Comparison of ENCODE assay signal across 18 cellular contexts in the genomic region with DNA sequence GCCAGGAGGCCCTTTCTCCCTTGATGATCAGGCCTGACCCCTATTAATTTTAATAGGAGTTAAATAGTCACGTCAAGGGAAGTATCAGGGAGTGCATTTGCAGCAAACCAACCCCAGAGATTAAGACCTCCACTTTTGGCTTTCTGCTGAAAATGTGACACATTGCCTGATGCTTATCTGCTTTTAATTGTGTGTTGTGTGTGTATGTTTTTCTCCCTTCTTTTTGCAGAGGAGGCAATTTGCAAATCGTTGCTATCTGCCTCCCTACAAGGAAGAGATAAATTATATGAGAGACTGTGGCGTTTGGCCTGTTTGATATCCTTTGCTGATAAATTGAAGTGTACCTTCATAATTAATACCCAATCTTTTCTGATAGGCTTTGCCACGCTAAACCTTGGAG.
DNase-seq lines count a peak whose midpoint lies in the region; ATAC-seq and TF ChIP-seq lines count a peak whose summit lies in the region.
"Had no signal": no experiment of that assay in that cellular context is flagged by ENCODE, and none has a peak within 500 bp of the region (broad histone marks: within the 10 kb centered on the region; RNA-seq: fewer than 3 reads in every experiment).

No MANE protein-coding gene starts in this region.

- H3K9me3 Mint-ChIP-seq in activated naive CD4-positive, alpha-beta T cell treated with anti-CD3 and anti-CD28 coated beads, Interleukin-2, amount 50 U/mL, for 24 hours = peaks cover 7% of the 10 kb centered on the region
- peaks cover 0 to 10% (median 4%) of the 10 kb centered on the region in 3 donors for H3K9me3 Mint-ChIP-seq in T-cell
- H3K9me3 Mint-ChIP-seq in effector memory CD8-positive, alpha-beta T cell = peaks cover 0 to 4% of the 10 kb centered on the region in 2 donors

- H3K27ac Mint-ChIP-seq in activated naive CD4-positive, alpha-beta T cell treated with anti-CD3 and anti-CD28 coated beads, Interleukin-2, amount 50 U/mL, for 24 hours = peak overlapping the region; percentile 99
- H3K27ac Mint-ChIP-seq in T-cell = peak overlapping the region; percentile 97 to 99
- peak overlapping the region; percentile 94 to 99 for H3K27ac Mint-ChIP-seq in effector memory CD8-positive, alpha-beta T cell

- H3K27ac ChIP-seq in RWPE1 = no peak overlapping the region
- no peak overlapping the region for H3K27ac ChIP-seq in dorsolateral prefrontal cortex
- H3K27ac ChIP-seq: HL-60, left lung, right lobe of liver had no signal

- H3K4me3 Mint-ChIP-seq in activated naive CD4-positive, alpha-beta T cell treated with anti-CD3 and anti-CD28 coated beads, Interleukin-2, amount 50 U/mL, for 24 hours = peak overlapping the region; percentile 91
- peak overlapping the region; percentile 53 to 82 (median 70) for H3K4me3 Mint-ChIP-seq in T-cell
- H3K4me3 Mint-ChIP-seq in effector memory CD8-positive, alpha-beta T cell = peak overlapping the region; percentile 71 to 85

- TF ChIP-seq CTCF in RWPE1 (conservative IDR thresholded peaks at IDR 0.05; ENCODE audit: low read depth) (no peak), dorsolateral prefrontal cortex (IDR thresholded peaks at IDR 0.05 in 54 of 56, conservative IDR thresholded peaks at IDR 0.05 in 2 of 56; ENCODE audit: low read depth in 1 of 56, partially characterized antibody in 56 of 56) (no peak)

- no peak overlapping the region for H3K4me3 ChIP-seq in dorsolateral prefrontal cortex
- H3K4me3 ChIP-seq: K562, left lung, mucosa of descending colon, right lobe of liver had no signal

- no peaks in the 10 kb centered on the region for H3K27me3 Mint-ChIP-seq in activated naive CD4-positive, alpha-beta T cell treated with anti-CD3 and anti-CD28 coated beads, Interleukin-2, amount 50 U/mL, for 24 hours
- H3K27me3 Mint-ChIP-seq in T-cell = no peaks in the 10 kb centered on the region
- H3K27me3 Mint-ChIP-seq in effector memory CD8-positive, alpha-beta T cell = no peaks in the 10 kb centered on the region

- POLR2A ChIA-PET in T-cell (lab: Charles Lee) = interaction anchor here in 1 of 2 donors (0.7 kb wide), 1 partner anchor 158 kb away, joined by 6 read pairs; no protein-coding TSS in a partner anchor
- POLR2A ChIA-PET in RWPE1 (lab: Yijun Ruan, JAX; ENCODE audit: low non-redundant PET) = no interaction called here

- ATAC-seq in T-cell (replicated peaks in 1 of 4) = peak; percentile 22 to 39 (median 26)
- peak; percentile 20 for ATAC-seq in effector memory CD8-positive, alpha-beta T cell (replicated peaks)
- ATAC-seq: esophagus mucosa, K562, left lung, mucosa of descending colon, right lobe of liver, SK-N-SH treated with all-trans-retinoic acid at 6 μM for 48 hours had no signal

- intact Hi-C loops in dorsolateral prefrontal cortex (cut with DNase I) = no loop called here

- H3K4me1 Mint-ChIP-seq in activated naive CD4-positive, alpha-beta T cell treated with anti-CD3 and anti-CD28 coated beads, Interleukin-2, amount 50 U/mL, for 24 hours = peaks cover 71% of the 10 kb centered on the region
- H3K4me1 Mint-ChIP-seq in T-cell = peaks cover 52 to 64% (median 54%) of the 10 kb centered on the region in 3 donors
- peaks cover 38 to 53% of the 10 kb centered on the region in 2 donors for H3K4me1 Mint-ChIP-seq in effector memory CD8-positive, alpha-beta T cell (ENCODE audit: low read depth in 2 of 2)

- DNase-seq in activated naive CD4-positive, alpha-beta T cell (lab: John Stamatoyannopoulos, UW) = no peak
- no peak for DNase-seq in T-cell
- DNase-seq in effector memory CD8-positive, alpha-beta T cell = no peak
- DNase-seq in RWPE1 (ENCODE audit: low spot score) = no peak
- DNase-seq in T1000 (lab: John Stamatoyannopoulos, UW) = no peak
- no peak for DNase-seq in NCI-H748 (lab: John Stamatoyannopoulos, UW; ENCODE audit: unreplicated experiment)
- no peak for DNase-seq in dorsolateral prefrontal cortex
- DNase-seq: GDM1, left lung, mucosa of descending colon, NCI-H1105 treated with DMSO at 0.1 percent for 48 hours, right lobe of liver, substantia nigra had no signal

- peaks cover 0 to 43% (median 4%) of the 10 kb centered on the region in 45 donors for H3K27me3 ChIP-seq in dorsolateral prefrontal cortex
- H3K27me3 ChIP-seq: left lung, right lobe of liver had no signal

- CTCF ChIA-PET in T-cell (lab: Charles Lee) (no interaction called here), RWPE1 (lab: Yijun Ruan, JAX) (no interaction called here)

- H3K36me3 Mint-ChIP-seq in activated naive CD4-positive, alpha-beta T cell treated with anti-CD3 and anti-CD28 coated beads, Interleukin-2, amount 50 U/mL, for 24 hours = peaks cover 4% of the 10 kb centered on the region
- H3K36me3 Mint-ChIP-seq in T-cell = peaks cover 5% of the 10 kb centered on the region
- H3K36me3 Mint-ChIP-seq in effector memory CD8-positive, alpha-beta T cell (ENCODE audit: insufficient read depth) = peaks cover 5% of the 10 kb centered on the region
